ENCODE assay signal across 31 cellular contexts in genomic region chr3:106083854-106084253, GRCh38.
"Had no signal": no experiment of that assay in that cellular context is flagged by ENCODE, and none has a peak within 500 bp of the region (broad histone marks: within the 10 kb centered on the region; RNA-seq: fewer than 3 reads in every experiment).

No MANE protein-coding gene starts in this region.

- H3K9me3 Mint-ChIP-seq: neural crest cell had no signal

- H3K36me3 Mint-ChIP-seq: naive B cell had no signal

- ATAC-seq: activated CD4-positive, alpha-beta T cell treated with anti-CD3 and anti-CD28 coated beads for 36 hours; activated CD8-positive, alpha-beta memory T cell treated with anti-CD3 and anti-CD28 coated beads, Interleukin-2, amount 10 ng/mL, durations not matched to agents 7 days and 5 days; activated CD8-positive, alpha-beta T cell treated with anti-CD3 and anti-CD28 coated beads, Interleukin-2, amount 10 ng/mL, durations not matched to agents 7 days and 5 days; activated naive CD4-positive, alpha-beta T cell treated with anti-CD3 and anti-CD28 coated beads, Interleukin-2, amount 50 U/mL, for 72 hours; body of pancreas; left cardiac atrium; left ventricle myocardium superior had no signal

- H3K36me3 ChIP-seq: adrenal gland, right lobe of liver, thoracic aorta had no signal

- H3K4me3 ChIP-seq: adrenal gland, body of pancreas, thoracic aorta had no signal

- H3K27ac ChIP-seq: adrenal gland, body of pancreas, right lobe of liver, thoracic aorta had no signal

- H3K27ac Mint-ChIP-seq: activated CD4-positive, alpha-beta T cell treated with anti-CD3 and anti-CD28 coated beads for 36 hours; activated CD8-positive, alpha-beta T cell treated with anti-CD3 and anti-CD28 coated beads, Interleukin-2, amount 10 ng/mL, durations not matched to agents 7 days and 5 days; activated naive CD4-positive, alpha-beta T cell treated with anti-CD3 and anti-CD28 coated beads, Interleukin-2, amount 50 U/mL, for 72 hours; mesothelial cell of epicardium; stimulated activated naive CD8-positive, alpha-beta T cell treated with anti-CD3 and anti-CD28 coated beads, Interleukin-15, Interleukin-2, amounts not matched to agents 100 ng/mL and 50 ng/mL, for 24 hours; T-helper 2 cell treated with Interferon-gamma antibody and Interleukin-4, amounts not matched to agents 5 μg/mL and 100 μg/mL, for 36 hours had no signal

- H3K9me3 ChIP-seq: adrenal gland, body of pancreas, right lobe of liver, thoracic aorta had no signal

- H3K27me3 Mint-ChIP-seq: activated CD4-positive, alpha-beta T cell treated with anti-CD3 and anti-CD28 coated beads for 36 hours; activated CD8-positive, alpha-beta memory T cell treated with anti-CD3 and anti-CD28 coated beads, Interleukin-2, amount 10 ng/mL, durations not matched to agents 7 days and 5 days; naive B cell; stimulated activated naive CD8-positive, alpha-beta T cell treated with anti-CD3 and anti-CD28 coated beads, Interleukin-15, Interleukin-2, amounts not matched to agents 100 ng/mL and 50 ng/mL, for 24 hours had no signal

- DNase-seq: activated CD4-positive, alpha-beta T cell treated with anti-CD3 and anti-CD28 coated beads for 36 hours; activated CD4-positive, CD25-positive, alpha-beta regulatory T cell; activated CD8-positive, alpha-beta memory T cell treated with anti-CD3 and anti-CD28 coated beads, Interleukin-2, amount 10 ng/mL, durations not matched to agents 7 days and 5 days; activated CD8-positive, alpha-beta T cell treated with anti-CD3 and anti-CD28 coated beads, Interleukin-2, amount 10 ng/mL, durations not matched to agents 7 days and 5 days; activated naive CD4-positive, alpha-beta T cell; activated T-cell treated with anti-CD3 and anti-CD28 coated beads, Interleukin-2, amount 50 U/mL, for 48 hours; adrenal gland; aorta; body of pancreas; dermis blood vessel endothelial cell; effector CD4-positive, alpha-beta T cell; head of caudate nucleus; hippocampal formation; left cardiac atrium; left ventricle myocardium superior; naive B cell; occipital lobe; right lobe of liver; stimulated activated CD4-positive, alpha-beta T cell treated with anti-CD3 and anti-CD28 coated beads, Interleukin-2, amount 100 ng/mL, for 48 hours; T-helper 1 cell; trophoblast cell had no signal

- H3K4me1 ChIP-seq: body of pancreas had no signal

- FAIRE-seq: colon, endometrium, keratinocyte, urothelium cell line had no signal

- H3K4me3 Mint-ChIP-seq: activated CD4-positive, alpha-beta T cell treated with anti-CD3 and anti-CD28 coated beads for 36 hours; activated CD8-positive, alpha-beta T cell treated with anti-CD3 and anti-CD28 coated beads, Interleukin-2, amount 10 ng/mL, durations not matched to agents 7 days and 5 days; mesothelial cell of epicardium; naive B cell; neural crest cell; stimulated activated naive CD8-positive, alpha-beta T cell treated with anti-CD3 and anti-CD28 coated beads, Interleukin-15, Interleukin-2, amounts not matched to agents 100 ng/mL and 50 ng/mL, for 24 hours; T-helper 2 cell treated with Interferon-gamma antibody and Interleukin-4, amounts not matched to agents 5 μg/mL and 100 μg/mL, for 36 hours had no signal

- H3K27me3 ChIP-seq: adrenal gland, body of pancreas, right lobe of liver had no signal

- H3K4me1 Mint-ChIP-seq: activated CD4-positive, alpha-beta T cell treated with anti-CD3 and anti-CD28 coated beads for 36 hours had no signal
